In the genomic region with DNA sequence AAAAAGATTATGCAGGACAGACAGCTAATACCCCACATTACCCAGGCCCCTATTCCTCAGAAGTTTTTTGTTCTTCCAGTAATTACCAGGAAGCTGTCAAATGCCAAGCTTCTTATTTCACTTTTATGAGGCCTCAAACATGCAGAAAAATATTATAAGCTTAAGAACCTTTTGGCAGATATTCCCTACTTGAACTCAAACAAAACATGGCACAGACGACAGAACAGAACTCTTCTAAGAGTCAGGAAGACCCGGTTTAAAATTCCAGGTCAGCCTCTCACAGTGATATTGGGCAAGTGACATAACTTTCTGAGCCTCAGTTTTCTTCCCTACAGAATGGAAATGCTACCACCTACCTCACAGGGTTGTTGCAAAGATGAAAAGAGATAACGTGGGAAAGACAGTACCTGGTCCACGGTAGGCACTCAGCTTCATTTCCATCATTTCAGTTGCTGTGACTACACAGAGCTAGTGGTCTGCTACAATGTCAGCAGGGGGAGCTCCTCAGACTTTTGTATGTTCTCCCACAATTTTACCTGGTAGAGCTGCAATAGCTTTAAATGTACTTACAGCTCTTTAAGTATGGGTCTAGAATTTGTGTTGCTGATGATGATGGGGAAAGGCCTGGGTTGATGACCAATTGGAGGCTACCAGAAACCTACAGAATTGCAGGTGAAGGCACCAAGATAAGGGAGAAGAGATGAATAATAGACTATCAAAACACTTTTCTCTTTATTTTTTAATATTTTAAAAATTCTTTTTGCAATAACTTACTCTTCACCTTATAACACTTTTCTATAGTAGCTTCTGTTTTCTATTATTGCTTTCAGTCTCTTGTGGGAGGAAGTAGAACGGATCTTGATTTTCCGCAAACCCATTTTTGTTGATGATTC, we compare ENCODE assay signal across 1 cellular context.
TF ChIP-seq lines count a peak whose summit lies in the region.

No MANE protein-coding gene starts in this region.

TF ChIP-seq in GM23338, 12 proteins besides CTCF, POLR2A, EP300 and RAD21 (continued from another document):
- TF ChIP-seq, protein P1, sequence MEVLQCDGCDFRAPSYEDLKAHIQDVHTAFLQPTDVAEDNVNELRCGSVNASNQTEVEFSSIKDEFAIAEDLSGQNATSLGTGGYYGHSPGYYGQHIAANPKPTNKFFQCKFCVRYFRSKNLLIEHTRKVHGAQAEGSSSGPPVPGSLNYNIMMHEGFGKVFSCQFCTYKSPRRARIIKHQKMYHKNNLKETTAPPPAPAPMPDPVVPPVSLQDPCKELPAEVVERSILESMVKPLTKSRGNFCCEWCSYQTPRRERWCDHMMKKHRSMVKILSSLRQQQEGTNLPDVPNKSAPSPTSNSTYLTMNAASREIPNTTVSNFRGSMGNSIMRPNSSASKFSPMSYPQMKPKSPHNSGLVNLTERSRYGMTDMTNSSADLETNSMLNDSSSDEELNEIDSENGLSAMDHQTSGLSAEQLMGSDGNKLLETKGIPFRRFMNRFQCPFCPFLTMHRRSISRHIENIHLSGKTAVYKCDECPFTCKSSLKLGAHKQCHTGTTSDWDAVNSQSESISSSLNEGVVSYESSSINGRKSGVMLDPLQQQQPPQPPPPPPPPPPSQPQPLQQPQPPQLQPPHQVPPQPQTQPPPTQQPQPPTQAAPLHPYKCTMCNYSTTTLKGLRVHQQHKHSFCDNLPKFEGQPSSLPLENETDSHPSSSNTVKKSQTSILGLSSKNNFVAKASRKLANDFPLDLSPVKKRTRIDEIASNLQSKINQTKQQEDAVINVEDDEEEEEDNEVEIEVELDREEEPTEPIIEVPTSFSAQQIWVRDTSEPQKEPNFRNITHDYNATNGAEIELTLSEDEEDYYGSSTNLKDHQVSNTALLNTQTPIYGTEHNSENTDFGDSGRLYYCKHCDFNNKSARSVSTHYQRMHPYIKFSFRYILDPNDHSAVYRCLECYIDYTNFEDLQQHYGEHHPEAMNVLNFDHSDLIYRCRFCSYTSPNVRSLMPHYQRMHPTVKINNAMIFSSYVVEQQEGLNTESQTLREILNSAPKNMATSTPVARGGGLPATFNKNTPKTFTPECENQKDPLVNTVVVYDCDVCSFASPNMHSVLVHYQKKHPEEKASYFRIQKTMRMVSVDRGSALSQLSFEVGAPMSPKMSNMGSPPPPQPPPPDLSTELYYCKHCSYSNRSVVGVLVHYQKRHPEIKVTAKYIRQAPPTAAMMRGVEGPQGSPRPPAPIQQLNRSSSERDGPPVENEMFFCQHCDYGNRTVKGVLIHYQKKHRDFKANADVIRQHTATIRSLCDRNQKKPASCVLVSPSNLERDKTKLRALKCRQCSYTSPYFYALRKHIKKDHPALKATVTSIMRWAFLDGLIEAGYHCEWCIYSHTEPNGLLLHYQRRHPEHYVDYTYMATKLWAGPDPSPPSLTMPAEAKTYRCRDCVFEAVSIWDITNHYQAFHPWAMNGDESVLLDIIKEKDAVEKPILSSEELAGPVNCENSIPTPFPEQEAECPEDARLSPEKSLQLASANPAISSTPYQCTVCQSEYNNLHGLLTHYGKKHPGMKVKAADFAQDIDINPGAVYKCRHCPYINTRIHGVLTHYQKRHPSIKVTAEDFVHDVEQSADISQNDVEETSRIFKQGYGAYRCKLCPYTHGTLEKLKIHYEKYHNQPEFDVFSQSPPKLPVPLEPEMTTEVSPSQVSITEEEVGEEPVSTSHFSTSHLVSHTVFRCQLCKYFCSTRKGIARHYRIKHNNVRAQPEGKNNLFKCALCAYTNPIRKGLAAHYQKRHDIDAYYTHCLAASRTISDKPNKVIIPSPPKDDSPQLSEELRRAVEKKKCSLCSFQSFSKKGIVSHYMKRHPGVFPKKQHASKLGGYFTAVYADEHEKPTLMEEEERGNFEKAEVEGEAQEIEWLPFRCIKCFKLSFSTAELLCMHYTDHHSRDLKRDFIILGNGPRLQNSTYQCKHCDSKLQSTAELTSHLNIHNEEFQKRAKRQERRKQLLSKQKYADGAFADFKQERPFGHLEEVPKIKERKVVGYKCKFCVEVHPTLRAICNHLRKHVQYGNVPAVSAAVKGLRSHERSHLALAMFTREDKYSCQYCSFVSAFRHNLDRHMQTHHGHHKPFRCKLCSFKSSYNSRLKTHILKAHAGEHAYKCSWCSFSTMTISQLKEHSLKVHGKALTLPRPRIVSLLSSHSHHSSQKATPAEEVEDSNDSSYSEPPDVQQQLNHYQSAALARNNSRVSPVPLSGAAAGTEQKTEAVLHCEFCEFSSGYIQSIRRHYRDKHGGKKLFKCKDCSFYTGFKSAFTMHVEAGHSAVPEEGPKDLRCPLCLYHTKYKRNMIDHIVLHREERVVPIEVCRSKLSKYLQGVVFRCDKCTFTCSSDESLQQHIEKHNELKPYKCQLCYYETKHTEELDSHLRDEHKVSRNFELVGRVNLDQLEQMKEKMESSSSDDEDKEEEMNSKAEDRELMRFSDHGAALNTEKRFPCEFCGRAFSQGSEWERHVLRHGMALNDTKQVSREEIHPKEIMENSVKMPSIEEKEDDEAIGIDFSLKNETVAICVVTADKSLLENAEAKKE (CRISPR knock-in tag; IDR thresholded peaks at IDR 0.05): no peak
- TF ChIP-seq ZNF114 (CRISPR knock-in tag; IDR thresholded peaks at IDR 0.05): no peak
